22 cellular contexts compared by ENCODE assay signal in genomic region chr6:124066995-124067552, GRCh38.
DNase-seq lines count a peak whose midpoint lies in the region; TF ChIP-seq lines count a peak whose summit lies in the region.
"Had no signal": no experiment of that assay in that cellular context is flagged by ENCODE, and none has a peak within 500 bp of the region (broad histone marks: within the 10 kb centered on the region; RNA-seq: fewer than 3 reads in every experiment).

No MANE protein-coding gene starts in this region.

- DNase-seq in NCI-H1694 (lab: John Stamatoyannopoulos, UW) (peak; percentile 42), PC-9 (no peak), SIG-M5 treated with dmso at 0.1 percent for 504 hours (lab: John Stamatoyannopoulos, UW; ENCODE audit: unreplicated experiment) (no peak), RKO (ENCODE audit: low spot score) (no peak), mucosa of gallbladder (ENCODE audit: low spot score) (no peak)
- DNase-seq in effector CD8-positive, alpha-beta T cell (lab: John Stamatoyannopoulos, UW), result no peak
- DNase-seq: activated CD4-positive, alpha-beta T cell treated with anti-CD3 and anti-CD28 coated beads, Interleukin-2, amount 50 U/mL, for 48 hours; activated CD8-positive, alpha-beta memory T cell treated with anti-CD3 and anti-CD28 coated beads, Interleukin-2, amount 50 U/mL, for 48 hours; central memory CD4-positive, alpha-beta T cell; HCEC 1CT; heart right ventricle; left cardiac atrium; naive thymus-derived CD8-positive, alpha-beta T cell; NCI-H2081 treated with DMSO at 0.1 percent for 48 hours; retina; stimulated activated CD4-positive, alpha-beta T cell treated with anti-CD3 and anti-CD28 coated beads, Interleukin-4, amount 100 ng/mL, for 24 hours; stimulated activated naive B cell treated with anti-CD40 and anti-IgM and Interleukin-4, amounts not matched to agents 10 μg/mL and 1 μg/mL and 100 μg/mL, for 72 hours had no signal

- no peaks in the 10 kb centered on the region for H4K20me1 ChIP-seq in BLaER1
- H4K20me1 ChIP-seq in PC-9 (ENCODE audit: insufficient read depth), result no peaks in the 10 kb centered on the region

- no peak overlapping the region for H3K27ac ChIP-seq in BLaER1
- H3K27ac ChIP-seq in PC-9, result no peak overlapping the region
- H3K27ac ChIP-seq in layer of hippocampus (ENCODE audit: low read depth, low read length), result peak overlapping the region; percentile 31
- H3K27ac ChIP-seq: ascending aorta, C4-2B, heart right ventricle, thoracic aorta had no signal

- H2AFZ ChIP-seq in PC-9, result 0 out of 2 replicates have a peak overlapping the region, but pooled peaks have one; percentile 7

- BruUV-seq in PC-9 (replicated peaks; lab: Mats Ljungman, UMichigan), result no TSS peak

- H3K27me3 ChIP-seq in BLaER1, result no peaks in the 10 kb centered on the region
- H3K27me3 ChIP-seq in PC-9 (ENCODE audit: insufficient read depth, low read depth), result no peaks in the 10 kb centered on the region
- H3K27me3 ChIP-seq in layer of hippocampus (ENCODE audit: control insufficient read depth, insufficient read depth, low read length), result no peaks in the 10 kb centered on the region
- H3K27me3 ChIP-seq: ascending aorta, heart right ventricle had no signal

- peak overlapping the region; percentile 44 for H3K4me2 ChIP-seq in BLaER1
- H3K4me2 ChIP-seq in PC-9, result no peak overlapping the region

- POLR2A ChIA-PET in PC-9 (lab: Charles Lee; ENCODE audit: unreplicated experiment), result no interaction called here

- H3K4me3 ChIP-seq in BLaER1 (no peak overlapping the region), PC-9 (no peak overlapping the region)
- H3K4me3 ChIP-seq: ascending aorta, heart right ventricle, thoracic aorta had no signal

- H3K4me1 ChIP-seq in BLaER1 (peaks cover 19% of the 10 kb centered on the region), PC-9 (replicated peaks; ENCODE audit: insufficient read depth) (no peaks in the 10 kb centered on the region)
- H3K4me1 ChIP-seq: ascending aorta, heart right ventricle had no signal

- intact Hi-C loops in PC-9 (cut with micrococcal nuclease; ENCODE audit: unreplicated experiment), result no loop called here

- no peaks in the 10 kb centered on the region for H3K36me3 ChIP-seq in BLaER1
- H3K36me3 ChIP-seq in PC-9 (ENCODE audit: low read depth), result no peaks in the 10 kb centered on the region
- H3K36me3 ChIP-seq: ascending aorta, heart right ventricle, thoracic aorta had no signal

- H3K9ac ChIP-seq in BLaER1, result no peak overlapping the region

- no peak for TF ChIP-seq CTCF in PC-9 (conservative IDR thresholded peaks at IDR 0.05)

- no peaks in the 10 kb centered on the region for H3F3A ChIP-seq in PC-9 (ENCODE audit: insufficient read depth, low read depth)

- CTCF ChIA-PET in PC-9 (lab: Charles Lee), result no interaction called here

- no peaks in the 10 kb centered on the region for H3K9me2 ChIP-seq in PC-9 (ENCODE audit: insufficient read depth)

- H3K79me2 ChIP-seq in PC-9 (ENCODE audit: low read depth), result no peaks in the 10 kb centered on the region

- H3K9me3 ChIP-seq in BLaER1 (peaks cover 8% of the 10 kb centered on the region; the same call in 1 of the 2 replicates), PC-9 (ENCODE audit: insufficient read depth, low read depth) (no peaks in the 10 kb centered on the region)
- H3K9me3 ChIP-seq: ascending aorta, thoracic aorta had no signal
